ENCODE assay signal across 8 cellular contexts in the genomic region with DNA sequence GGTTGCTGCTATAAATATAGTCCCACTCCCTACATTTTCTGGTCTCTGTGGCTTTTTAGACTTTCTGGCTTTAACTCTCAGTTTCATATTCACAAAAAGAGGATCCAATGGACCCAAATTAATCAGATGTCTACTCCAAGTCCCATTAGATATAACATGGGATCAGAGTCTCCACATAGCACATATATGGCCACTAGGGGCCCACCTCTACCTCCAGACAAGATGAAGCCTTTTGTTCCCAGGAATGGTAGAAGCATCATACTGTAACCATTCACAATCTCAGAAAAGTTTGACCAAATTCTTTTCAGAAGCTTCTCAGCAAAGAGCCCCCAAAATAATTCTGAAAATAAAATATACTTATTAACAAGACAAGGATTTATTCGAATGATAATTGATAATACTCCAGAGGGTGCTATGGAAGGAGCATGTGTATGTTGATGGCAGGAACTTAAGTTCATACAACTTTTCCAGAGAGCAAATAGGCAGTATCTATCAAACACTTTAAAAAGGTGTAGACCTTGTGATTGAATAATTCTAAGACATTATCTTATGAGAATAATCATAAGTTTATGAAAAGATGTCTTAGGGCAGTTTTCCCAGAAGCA.
DNase-seq lines count a peak whose midpoint lies in the region; ATAC-seq, FAIRE-seq and TF ChIP-seq lines count a peak whose summit lies in the region.

No MANE protein-coding gene starts in this region.

- no peak for FAIRE-seq in A549 (lab: Jason Lieb, UNC)

- no peak for TF ChIP-seq EP300 in A549 (IDR thresholded peaks at IDR 0.05)

- H3K27ac ChIP-seq in A549 (no peak overlapping the region), psoas muscle (peak overlapping the region; percentile 7)

- WGBS in A549 (ENCODE audit: missing lambda C conversion rate): 0% methylated on average over 1 of the region's 1 CpG
- WGBS in psoas muscle, 3 donors: 18 to 28% (median 23%) methylated on average over 1 of the region's 1 CpG

- H3K9me3 ChIP-seq in A549 (no peaks in the 10 kb centered on the region), psoas muscle (no peaks in the 10 kb centered on the region)

- TF ChIP-seq POLR2A in A549 (IDR thresholded peaks at IDR 0.05; ENCODE audit: low read length) (no peak), erythroblast (IDR thresholded peaks at IDR 0.05; ENCODE audit: low read length) (no peak)

- ATAC-seq in A549 (peak; percentile 98), HG02588 (IDR thresholded peaks at IDR 0.05; ENCODE audit: unreplicated experiment) (peak; percentile 85), psoas muscle (no peak)

- no peaks in the 10 kb centered on the region for H3K36me3 ChIP-seq in psoas muscle (ENCODE audit: insufficient read depth in 1 of 2, low read depth in 1 of 2)

- TF ChIP-seq CTCF in A549 (IDR thresholded peaks at IDR 0.05) (peak; percentile 68), GM12865 (IDR thresholded peaks at IDR 0.05; ENCODE audit: insufficient read depth, low read depth, low read length, missing control alignments) (peak; percentile 57), psoas muscle (IDR thresholded peaks at IDR 0.05) (peak; percentile 34)

- no peaks in the 10 kb centered on the region for H3K27me3 ChIP-seq in psoas muscle (ENCODE audit: insufficient read depth in 3 of 3, low read length in 2 of 3)

- peak; percentile 73 to 88 for TF ChIP-seq RAD21 in A549 (conservative IDR thresholded peaks at IDR 0.05 in 1 of 2, IDR thresholded peaks at IDR 0.05 in 1 of 2)

- no peak overlapping the region for H3K4me2 ChIP-seq in A549

- POLR2A ChIA-PET in A549 (lab: Yijun Ruan, JAX): no interaction called here

- DNase-seq in A549 (ENCODE audit: low read depth in 1 of 2, low spot score in 1 of 2) (peak; percentile 7 to 51), GM12865 (ENCODE audit: low read depth) (peak; percentile 36), NCI-H460 (ENCODE audit: extremely low read depth, low read depth) (peak; percentile 36), erythroblast (lab: John Stamatoyannopoulos, UW) (peak; percentile 16), psoas muscle (no peak)
- no peak for DNase-seq in activated CD8-positive, alpha-beta memory T cell treated with anti-CD3 and anti-CD28 coated beads for 24 hours
- DNase-seq in activated T-cell treated with anti-CD3 and anti-CD28 coated beads, Interleukin-2, amount 50 U/mL, for 48 hours: no peak

- CTCF ChIA-PET in A549 (lab: Yijun Ruan, JAX): interaction anchor here (0.6 to 2.5 kb wide), 10 partner anchors 9 to 695 kb away, joined by 3 to 9 read pairs (median 4); no protein-coding TSS in a partner anchor

- H3K4me3 ChIP-seq in A549 (no peak overlapping the region), GM12865 (ENCODE audit: low read depth, low read length) (no peak overlapping the region), psoas muscle (no peak overlapping the region)

- no peaks in the 10 kb centered on the region for H3K4me1 ChIP-seq in A549
- H3K4me1 ChIP-seq in psoas muscle: no peaks in the 10 kb centered on the region

- intact Hi-C loops in psoas muscle (cut with DNase I): no loop called here

TF ChIP-seq in A549, 52 proteins besides CTCF, POLR2A, EP300 and RAD21:
- TF ChIP-seq JUNB (IDR thresholded peaks at IDR 0.05): no peak
- TF ChIP-seq NFE2L2 (conservative IDR thresholded peaks at IDR 0.05; ENCODE audit: low read length): no peak
- no peak for TF ChIP-seq TFCP2L1 (CRISPR knock-in tag; IDR thresholded peaks at IDR 0.05)
- TF ChIP-seq HOXB5 (CRISPR knock-in tag; IDR thresholded peaks at IDR 0.05): no peak
- TF ChIP-seq, protein P1, sequence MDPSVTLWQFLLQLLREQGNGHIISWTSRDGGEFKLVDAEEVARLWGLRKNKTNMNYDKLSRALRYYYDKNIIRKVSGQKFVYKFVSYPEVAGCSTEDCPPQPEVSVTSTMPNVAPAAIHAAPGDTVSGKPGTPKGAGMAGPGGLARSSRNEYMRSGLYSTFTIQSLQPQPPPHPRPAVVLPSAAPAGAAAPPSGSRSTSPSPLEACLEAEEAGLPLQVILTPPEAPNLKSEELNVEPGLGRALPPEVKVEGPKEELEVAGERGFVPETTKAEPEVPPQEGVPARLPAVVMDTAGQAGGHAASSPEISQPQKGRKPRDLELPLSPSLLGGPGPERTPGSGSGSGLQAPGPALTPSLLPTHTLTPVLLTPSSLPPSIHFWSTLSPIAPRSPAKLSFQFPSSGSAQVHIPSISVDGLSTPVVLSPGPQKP (IDR thresholded peaks at IDR 0.05; ENCODE audit: low read depth, low read length): no peak
- TF ChIP-seq, protein P2, sequence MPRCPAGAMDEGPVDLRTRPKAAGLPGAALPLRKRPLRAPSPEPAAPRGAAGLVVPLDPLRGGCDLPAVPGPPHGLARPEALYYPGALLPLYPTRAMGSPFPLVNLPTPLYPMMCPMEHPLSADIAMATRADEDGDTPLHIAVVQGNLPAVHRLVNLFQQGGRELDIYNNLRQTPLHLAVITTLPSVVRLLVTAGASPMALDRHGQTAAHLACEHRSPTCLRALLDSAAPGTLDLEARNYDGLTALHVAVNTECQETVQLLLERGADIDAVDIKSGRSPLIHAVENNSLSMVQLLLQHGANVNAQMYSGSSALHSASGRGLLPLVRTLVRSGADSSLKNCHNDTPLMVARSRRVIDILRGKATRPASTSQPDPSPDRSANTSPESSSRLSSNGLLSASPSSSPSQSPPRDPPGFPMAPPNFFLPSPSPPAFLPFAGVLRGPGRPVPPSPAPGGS (IDR thresholded peaks at IDR 0.05): no peak
- TF ChIP-seq RFX5 (IDR thresholded peaks at IDR 0.05): no peak
- TF ChIP-seq SMC3 (IDR thresholded peaks at IDR 0.05): peak; percentile 60

Comparison
In these comparisons a context has a peak if more than half of its experiments do, and no peak if none do; other contexts are left out.
1. ATAC-seq: peak in A549 (2 of 2) and HG02588 (single experiment); none in psoas muscle (0 of 4).
2. DNase-seq: peak in A549 (2 of 2), GM12865 (single experiment), NCI-H460 (single experiment) and erythroblast (2 of 2); none in psoas muscle (0 of 2), activated CD8-positive, alpha-beta memory T cell treated with anti-CD3 and anti-CD28 coated beads for 24 hours (single experiment) and activated T-cell treated with anti-CD3 and anti-CD28 coated beads, Interleukin-2, amount 50 U/mL, for 48 hours (0 of 2).
3. Peak in every context shown above with its lines, with median percentiles within 50 percentile points of each other: CTCF ChIP-seq.